9 cellular contexts compared by ENCODE assay signal in the genomic region with DNA sequence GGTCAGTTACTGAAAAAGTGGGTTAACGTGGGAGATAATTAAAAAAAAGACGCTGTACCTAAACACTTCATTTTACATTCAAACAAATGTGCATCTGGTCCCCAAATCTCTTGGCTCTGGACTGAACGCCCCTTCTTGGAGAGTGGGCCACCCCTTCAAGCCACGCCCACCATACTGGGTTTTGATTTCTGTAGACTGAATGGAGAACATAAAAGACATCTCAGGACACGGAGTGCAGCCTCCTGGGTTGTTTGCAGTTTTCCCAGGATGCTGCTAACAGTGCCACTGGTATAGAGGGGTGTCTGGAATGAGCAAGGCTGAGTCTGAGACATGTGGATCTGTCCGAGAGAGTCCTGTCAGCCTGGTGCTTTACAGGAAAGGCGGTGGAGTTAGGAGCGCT.
"Had no signal": no experiment of that assay in that cellular context is flagged by ENCODE, and none has a peak within 500 bp of the region (broad histone marks: within the 10 kb centered on the region; RNA-seq: fewer than 3 reads in every experiment).

No MANE protein-coding gene starts in this region.

- H3K27me3 ChIP-seq: gastroesophageal sphincter, hepatocyte, pancreas had no signal

- ATAC-seq: activated T-cell treated with anti-CD3 and anti-CD28 coated beads, Interleukin-2, amount 50 U/mL, for 72 hours; gastroesophageal sphincter; pancreas; SK-N-SH treated with all-trans-retinoic acid at 6 μM for 48 hours; WTC11 had no signal

- H3K4me1 ChIP-seq: gastroesophageal sphincter, pancreas had no signal

- DNase-seq: activated CD4-positive, alpha-beta T cell treated with anti-CD3 and anti-CD28 coated beads, Interleukin-2, amount 10 ng/mL, durations not matched to agents 24 days and 14 days; activated naive CD4-positive, alpha-beta T cell; activated T-cell treated with anti-CD3 and anti-CD28 coated beads, Interleukin-2, amount 50 U/mL, for 72 hours; kidney glomerular epithelial cell had no signal

- H3K9me3 ChIP-seq: gastroesophageal sphincter, pancreas had no signal

- H3K27ac ChIP-seq: gastroesophageal sphincter, hepatocyte, pancreas had no signal

- H3K4me3 ChIP-seq: gastroesophageal sphincter, hepatocyte, pancreas had no signal

- H3K36me3 ChIP-seq: pancreas had no signal
